ENCODE assay signal across 9 cellular contexts in the genomic region with DNA sequence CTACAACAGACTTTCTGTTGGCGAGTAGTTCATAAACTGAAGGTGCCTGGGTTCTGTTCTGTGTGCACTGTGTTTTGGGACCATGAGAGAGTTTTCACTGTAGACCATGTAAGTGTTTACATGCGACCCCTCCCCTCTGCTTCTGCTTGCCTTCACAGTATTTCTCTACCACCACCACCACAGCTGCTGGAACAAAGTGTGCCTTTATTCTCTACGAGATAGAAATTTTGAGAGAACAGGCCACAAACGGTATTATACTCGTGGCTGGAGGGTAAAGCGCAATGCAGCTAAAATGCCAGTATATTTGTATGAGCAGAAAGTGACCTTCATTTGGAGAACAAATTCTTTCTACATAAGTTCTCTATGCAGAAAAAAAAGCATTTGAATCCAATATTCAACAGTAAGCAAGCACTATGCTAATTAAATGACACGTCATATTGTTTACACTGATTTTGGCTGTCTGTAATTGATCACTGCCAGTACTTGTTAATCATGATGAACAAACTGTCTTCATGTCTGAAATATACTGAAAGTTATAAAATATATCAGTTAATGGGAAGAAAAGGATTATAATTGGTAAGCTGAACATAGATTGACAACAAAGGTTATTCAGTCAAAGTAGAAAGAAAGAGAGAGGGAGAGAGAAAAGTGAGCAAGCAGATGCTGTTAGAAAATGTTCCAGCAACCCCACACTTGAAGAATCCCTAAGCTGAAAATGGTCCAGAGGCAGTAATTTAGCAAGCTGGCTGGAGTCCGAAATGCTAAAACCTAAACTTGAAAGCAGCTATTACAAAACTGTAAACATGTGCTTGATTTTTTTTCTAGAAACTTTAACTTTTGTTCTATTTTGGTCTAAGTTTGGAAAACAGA. TPM values are rescaled to one million over a fixed set of nuclear protein-coding genes. Genes with fewer than 3 reads are reported as not detected.
DNase-seq lines count a peak whose midpoint lies in the region; ATAC-seq and TF ChIP-seq lines count a peak whose summit lies in the region.
"Had no signal": no experiment of that assay in that cellular context is flagged by ENCODE, and none has a peak within 500 bp of the region (broad histone marks: within the 10 kb centered on the region; RNA-seq: fewer than 3 reads in every experiment).

No MANE protein-coding gene starts in this region.

- no peaks in the 10 kb centered on the region for H4K20me1 ChIP-seq in GM23248 (ENCODE audit: insufficient read depth)

- H3K36me3 ChIP-seq in GM23248 (ENCODE audit: low read depth) (no peaks in the 10 kb centered on the region), adipocyte (ENCODE audit: control insufficient read depth, insufficient read depth, low read length, severe bottlenecking) (no peaks in the 10 kb centered on the region), skeletal muscle satellite cell (ENCODE audit: insufficient read depth, low read length) (no peaks in the 10 kb centered on the region)

- H3K27me3 ChIP-seq in GM23248 (replicated peaks; ENCODE audit: insufficient read depth) (no peaks in the 10 kb centered on the region), adipocyte (replicated peaks; ENCODE audit: control insufficient read depth, insufficient read depth, low read length) (no peaks in the 10 kb centered on the region), skeletal muscle satellite cell (ENCODE audit: control insufficient read depth, insufficient read depth, low read length) (no peaks in the 10 kb centered on the region)

- no peaks in the 10 kb centered on the region for H3K9me3 ChIP-seq in GM23248 (ENCODE audit: low read depth)
- H3K9me3 ChIP-seq in adipocyte (ENCODE audit: control insufficient read depth, low read length): no peaks in the 10 kb centered on the region
- no peaks in the 10 kb centered on the region for H3K9me3 ChIP-seq in skeletal muscle satellite cell (replicated peaks; ENCODE audit: low read length)

- peak; percentile 34 for DNase-seq in GM23248
- peak; percentile 68 for DNase-seq in adipocyte (ENCODE audit: low read depth)
- no peak for DNase-seq in glutamatergic neuron
- DNase-seq in NCI-H2171 (lab: John Stamatoyannopoulos, UW): no peak
- no peak for DNase-seq in NCI-H1092 (lab: John Stamatoyannopoulos, UW)
- DNase-seq: DMS153 had no signal

- TF ChIP-seq CTCF in glutamatergic neuron (IDR thresholded peaks at IDR 0.05; ENCODE audit: partially characterized antibody, unreplicated experiment): no peak

- H3K4me2 ChIP-seq in GM23248 (ENCODE audit: unreplicated experiment) (peak overlapping the region; percentile 43), skeletal muscle satellite cell (ENCODE audit: low read length) (peak overlapping the region; percentile 54)

- ATAC-seq in GM19397 (IDR thresholded peaks at IDR 0.05; ENCODE audit: unreplicated experiment): no peak

- H3K9ac ChIP-seq in GM23248 (no peak overlapping the region), adipocyte (ENCODE audit: low read length) (no peak overlapping the region), skeletal muscle satellite cell (ENCODE audit: low read depth, low read length) (peak overlapping the region; percentile 62)

- peaks cover 45% of the 10 kb centered on the region for H3K4me1 Mint-ChIP-seq in glutamatergic neuron (ENCODE audit: low read depth, unreplicated experiment)

- H3F3A ChIP-seq in GM23248 (ENCODE audit: insufficient read depth): peaks cover 13% of the 10 kb centered on the region

- H2AFZ ChIP-seq in GM23248: no peak overlapping the region

- H3K4me3 ChIP-seq in GM23248 (no peak overlapping the region), adipocyte (ENCODE audit: low read length) (no peak overlapping the region), skeletal muscle satellite cell (ENCODE audit: low read length) (no peak overlapping the region)

- H3K36me3 Mint-ChIP-seq in glutamatergic neuron (ENCODE audit: unreplicated experiment): no peaks in the 10 kb centered on the region

- no peaks in the 10 kb centered on the region for H3K79me2 ChIP-seq in GM23248 (ENCODE audit: insufficient read depth)

- 59 to 60% methylated on average over 8 of the region's 8 CpGs for WGBS in GM23248 (ENCODE audit: low coverage in 1 of 2, low lambda C conversion rate in 2 of 2, missing lambda C conversion rate in 2 of 2), 2 experiments

- in situ Hi-C loops in GM23248 (cut with MboI): no loop called here

- peak overlapping the region; percentile 96 for H3K27ac Mint-ChIP-seq in glutamatergic neuron (ENCODE audit: unreplicated experiment)

- H3K9me3 Mint-ChIP-seq in glutamatergic neuron (ENCODE audit: unreplicated experiment): peaks cover 3% of the 10 kb centered on the region

- H3K4me3 Mint-ChIP-seq in glutamatergic neuron (ENCODE audit: unreplicated experiment): peak overlapping the region; percentile 80

- H3K27me3 Mint-ChIP-seq in glutamatergic neuron (ENCODE audit: unreplicated experiment): no peaks in the 10 kb centered on the region

- H3K9me2 ChIP-seq in GM23248 (ENCODE audit: insufficient read depth): no peaks in the 10 kb centered on the region

- H3K4me1 ChIP-seq in GM23248 (ENCODE audit: insufficient read depth) (peaks cover 32% of the 10 kb centered on the region), adipocyte (ENCODE audit: control insufficient read depth, insufficient read depth, low read length) (peaks cover 23% of the 10 kb centered on the region), skeletal muscle satellite cell (ENCODE audit: control insufficient read depth, insufficient read depth, low read length) (peaks cover 32% of the 10 kb centered on the region)

- H3K27ac ChIP-seq in GM23248: peak overlapping the region; percentile 9; the same call in 1 of the 2 replicates

RNA-seq across cellular contexts. Expression of a gene that starts 8.8 kb away (rescaled TPM):
- not detected in 2 replicates for total RNA-seq in GM23248 (2014; rRNA removed; shearing (Covaris generic))
- not detected in 2 replicates for polyA plus RNA-seq in GM23248 (2016; fragmentation: Nextera tagmentation; extraction: Ambion mirVana)
- not detected for total RNA-seq in glutamatergic neuron (ENCODE audit: unreplicated experiment)
- total RNA-seq in skeletal muscle satellite cell (2012; rRNA removed): not detected in 2 replicates
- total RNA-seq: lung microvascular endothelial cell had no signal

RNA-seq across cellular contexts. Expression of a gene that starts 41.7 kb away (rescaled TPM):
- 9.0 and 14.0 TPM in 2 replicates for total RNA-seq in GM23248 (2014; rRNA removed; shearing (Covaris generic))
- polyA plus RNA-seq in GM23248 (2016; fragmentation: Nextera tagmentation; extraction: Ambion mirVana): 13.4 and 14.0 TPM in 2 replicates
- total RNA-seq in glutamatergic neuron (ENCODE audit: unreplicated experiment): 36.8 TPM
- total RNA-seq in skeletal muscle satellite cell (2012; rRNA removed): 22.3 and 26.0 TPM in 2 replicates

Comparison
In these comparisons a context has a peak if more than half of its experiments do, and no peak if none do; other contexts are left out.
1. DNase-seq: peak in GM23248 (single experiment) and adipocyte (single experiment); none in glutamatergic neuron (single experiment), NCI-H2171 (single experiment) and NCI-H1092 (single experiment).